8 cellular contexts compared by ENCODE assay signal in genomic region chr1:202957733-202958543, GRCh38. TPM values are rescaled to one million over a fixed set of nuclear protein-coding genes. Genes with fewer than 3 reads are reported as not detected.
A peak's percentile ranks its signal among the peaks of the same experiment; 100 is the strongest.
DNase-seq lines count a peak whose midpoint lies in the region; ATAC-seq and TF ChIP-seq lines count a peak whose summit lies in the region.

Gene ADIPOR1 (minus strand): TSS chr1:202958312. CDS start chr1:202951070, 7,242 bp downstream.

- ATAC-seq in GM18870 (IDR thresholded peaks at IDR 0.05; ENCODE audit: unreplicated experiment) (peak; percentile 74), HG03108 (IDR thresholded peaks at IDR 0.05; ENCODE audit: unreplicated experiment) (peak; percentile 99), activated B cell treated with CpG ODN at 0.5 μM for 24 hours (ENCODE audit: low read depth) (peak; percentile 99)

- intact Hi-C loops in activated B cell treated with CpG ODN at 0.5 μM for 24 hours (cut with micrococcal nuclease) = loop anchor here (1.0 to 2.0 kb wide), 5 partner anchors 9 to 69 kb away; partner anchors contain the start of genes CYB5R1, KLHL12, RABIF and TMEM183A
- intact Hi-C loops in spleen (cut with DNase I; ENCODE audit: low total_unique reads) = no loop called here

- H3K4me1 Mint-ChIP-seq in activated B cell treated with CpG ODN at 0.5 μM for 24 hours = peaks cover 34% of the 10 kb centered on the region
- peaks cover 36 to 54% of the 10 kb centered on the region in 2 donors for H3K4me1 Mint-ChIP-seq in immature natural killer cell

- H3K27me3 ChIP-seq in spleen (replicated peaks in 1 of 7) = no peaks in the 10 kb centered on the region

- peaks cover 27% of the 10 kb centered on the region for H3K36me3 Mint-ChIP-seq in activated B cell treated with CpG ODN at 0.5 μM for 24 hours (ENCODE audit: low read depth)
- peaks cover 0 to 3% (median 0%) of the 10 kb centered on the region in 3 donors for H3K36me3 Mint-ChIP-seq in immature natural killer cell

- 0 to 1% (median 1%) methylated on average over 64 to 86 of the region's 86 CpGs for WGBS in spleen, 5 donors

- peak in 2 of 3 donors; percentile 53 to 85 for TF ChIP-seq POLR2A in spleen (IDR thresholded peaks at IDR 0.05)

- peak; percentile 97 for DNase-seq in AG08395 (ENCODE audit: low spot score)
- DNase-seq in NCI-H2196 (lab: John Stamatoyannopoulos, UW; ENCODE audit: unreplicated experiment) = peak; percentile 91
- peak; percentile 92 for DNase-seq in activated B cell treated with CpG ODN at 0.5 μM for 24 hours
- peak; percentile 78 to 88 for DNase-seq in cardiac fibroblast (ENCODE audit: low read depth in 2 of 2)
- DNase-seq in immature natural killer cell = peak; percentile 89 to 92 (median 90)
- DNase-seq in spleen = peak; percentile 99

- no peaks in the 10 kb centered on the region for H3K9me3 ChIP-seq in spleen

- H3K36me3 ChIP-seq in spleen = peaks cover 0 to 32% (median 15%) of the 10 kb centered on the region in 6 donors

- peak within 1 kb of the TSS; percentile 83 to 99 (median 96) for H3K27ac ChIP-seq in spleen

- H3K27ac Mint-ChIP-seq in activated B cell treated with CpG ODN at 0.5 μM for 24 hours (peak within 1 kb of the TSS; percentile 86), immature natural killer cell (peak within 1 kb of the TSS; percentile 89 to 96 (median 95))

- H3K9me3 Mint-ChIP-seq in activated B cell treated with CpG ODN at 0.5 μM for 24 hours (no peaks in the 10 kb centered on the region), immature natural killer cell (no peaks in the 10 kb centered on the region)

- H3K4me3 Mint-ChIP-seq in activated B cell treated with CpG ODN at 0.5 μM for 24 hours = peak within 1 kb of the TSS; percentile 90
- H3K4me3 Mint-ChIP-seq in immature natural killer cell = peak within 1 kb of the TSS; percentile 85 to 92 (median 91)

- POLR2A ChIA-PET in activated B cell treated with CpG ODN at 0.5 μM for 24 hours (lab: Charles Lee) = interaction anchor here (0.6 to 1.0 kb wide), 3 partner anchors 10 to 71 kb away, joined by 3 to 6 read pairs (median 4); partner anchors contain the start of gene KLHL12

- no peaks in the 10 kb centered on the region for H3K27me3 Mint-ChIP-seq in activated B cell treated with CpG ODN at 0.5 μM for 24 hours
- peaks cover 0 to 6% (median 1%) of the 10 kb centered on the region in 3 donors for H3K27me3 Mint-ChIP-seq in immature natural killer cell (ENCODE audit: low read depth in 3 of 3)

- CTCF ChIA-PET in activated B cell treated with CpG ODN at 0.5 μM for 24 hours (lab: Charles Lee) = no interaction called here

- H3K4me1 ChIP-seq in spleen = peaks cover 24 to 58% (median 52%) of the 10 kb centered on the region in 6 donors

- no peak for TF ChIP-seq CTCF in activated B cell treated with CpG ODN at 0.5 μM for 24 hours (IDR thresholded peaks at IDR 0.05)
- no peak for TF ChIP-seq CTCF in cardiac fibroblast (IDR thresholded peaks at IDR 0.05; ENCODE audit: low read depth, low read length)
- peak in 5 of 11 experiments; percentile 23 to 57 (median 56) for TF ChIP-seq CTCF in spleen (IDR thresholded peaks at IDR 0.05 in 8 of 11, conservative IDR thresholded peaks at IDR 0.05 in 3 of 11)

- H3K4me3 ChIP-seq in cardiac fibroblast (replicated peaks in 1 of 2; ENCODE audit: low read depth in 2 of 2, low read length in 2 of 2) = peak within 1 kb of the TSS; percentile 82 to 86
- H3K4me3 ChIP-seq in spleen = peak within 1 kb of the TSS; percentile 78 to 97 (median 92)

RNA-seq across cellular contexts. Expression of gene ADIPOR1, which starts in this region (rescaled TPM):
- total RNA-seq in activated B cell treated with CpG ODN at 0.5 μM for 24 hours (44.4 and 45.0 TPM in 2 replicates), spleen (100 to 1,000 TPM in 5 of 7 donors, 10 to 100 TPM in 2; 90.9 to 167 (median 128) TPM)
- polyA plus RNA-seq in immature natural killer cell (100 to 1,000 TPM in 1 of 3 donors, 10 to 100 TPM in 2; 81.5 to 149 (median 95.0) TPM), spleen (10 to 100 TPM; 34.0 to 57.6 (median 39.7) TPM)

Comparison
In these comparisons a context has a peak if more than half of its experiments do, and no peak if none do; other contexts are left out.
1. Peak in every context shown above with its lines: DNase-seq, ATAC-seq, H3K4me3 ChIP-seq and H3K27ac ChIP-seq.